In genomic region chr5:172768098-172768572, GRCh38 we compare ENCODE assay signal across 9 cellular contexts. TPM values are rescaled to one million over a fixed set of nuclear protein-coding genes. Genes with fewer than 3 reads are reported as not detected.
A peak's percentile ranks its signal among the peaks of the same experiment; 100 is the strongest.
DNase-seq lines count a peak whose midpoint lies in the region; ATAC-seq and TF ChIP-seq lines count a peak whose summit lies in the region.
"Had no signal": no experiment of that assay in that cellular context is flagged by ENCODE, and none has a peak within 500 bp of the region (broad histone marks: within the 10 kb centered on the region; RNA-seq: fewer than 3 reads in every experiment).

No MANE protein-coding gene starts in this region.

- H3K27ac Mint-ChIP-seq in naive thymus-derived CD4-positive, alpha-beta T cell, result peak overlapping the region in 8 of 9 donors; percentile 97 to 100 (median 98)

- peak; percentile 10 to 30 for TF ChIP-seq POLR2A in heart left ventricle (IDR thresholded peaks at IDR 0.05)

- TF ChIP-seq CTCF in heart left ventricle (IDR thresholded peaks at IDR 0.05) (no peak), upper lobe of right lung (IDR thresholded peaks at IDR 0.05) (no peak)

- no peaks in the 10 kb centered on the region for H3K9me3 ChIP-seq in heart left ventricle
- H3K9me3 ChIP-seq in effector memory CD4-positive, alpha-beta T cell (ENCODE audit: control insufficient read depth, low read length), result no peaks in the 10 kb centered on the region
- no peaks in the 10 kb centered on the region for H3K9me3 ChIP-seq in naive thymus-derived CD4-positive, alpha-beta T cell (ENCODE audit: control insufficient read depth in 2 of 3, low read length in 3 of 3)
- H3K9me3 ChIP-seq in upper lobe of right lung, result no peaks in the 10 kb centered on the region

- POLR2A ChIA-PET in naive thymus-derived CD4-positive, alpha-beta T cell (lab: Charles Lee), result interaction anchor here (1.0 kb wide), 1 partner anchor 9 kb away, joined by 3 read pairs; no protein-coding TSS in a partner anchor

- ATAC-seq in heart left ventricle (no peak), upper lobe of right lung (no peak)
- ATAC-seq in naive thymus-derived CD4-positive, alpha-beta T cell, result no peak

- H3K4me3 Mint-ChIP-seq in naive thymus-derived CD4-positive, alpha-beta T cell, result peak overlapping the region in 8 of 10 donors; percentile 33 to 94 (median 90)

- peak overlapping the region; percentile 95 to 100 (median 100) for H3K27ac ChIP-seq in heart left ventricle
- peak overlapping the region; percentile 100 for H3K27ac ChIP-seq in effector memory CD4-positive, alpha-beta T cell (ENCODE audit: insufficient read depth, low read length, poor library complexity, severe bottlenecking)
- no peak overlapping the region for H3K27ac ChIP-seq in naive thymus-derived CD4-positive, alpha-beta T cell (ENCODE audit: low read depth, low read length)
- H3K27ac ChIP-seq in upper lobe of right lung, result peak overlapping the region; percentile 99

- H3K36me3 ChIP-seq in heart left ventricle, result peaks cover 20 to 36% (median 29%) of the 10 kb centered on the region in 9 donors
- H3K36me3 ChIP-seq in effector memory CD4-positive, alpha-beta T cell (ENCODE audit: control insufficient read depth, insufficient read depth, low read length), result peaks cover 24% of the 10 kb centered on the region
- peaks cover 4 to 19% (median 12%) of the 10 kb centered on the region in 3 experiments for H3K36me3 ChIP-seq in naive thymus-derived CD4-positive, alpha-beta T cell (ENCODE audit: control insufficient read depth in 2 of 3, insufficient read depth in 3 of 3, low read length in 3 of 3)
- peaks cover 35% of the 10 kb centered on the region for H3K36me3 ChIP-seq in upper lobe of right lung

- H3K27me3 Mint-ChIP-seq in naive thymus-derived CD4-positive, alpha-beta T cell, result no peaks in the 10 kb centered on the region

- DNase-seq in heart left ventricle (no peak), cardiac septum (ENCODE audit: low spot score) (no peak), upper lobe of right lung (no peak), DMS53 treated with DMSO at 0.1 percent for 48 hours (lab: John Stamatoyannopoulos, UW; ENCODE audit: unreplicated experiment) (no peak), AML-193 (lab: John Stamatoyannopoulos, UW) (no peak), occipital lobe (lab: John Stamatoyannopoulos, UW) (no peak)
- no peak for DNase-seq in effector memory CD4-positive, alpha-beta T cell
- peak in 2 of 9 donors; percentile 15 to 45 for DNase-seq in naive thymus-derived CD4-positive, alpha-beta T cell
- DNase-seq: anterior cingulate cortex had no signal

- CTCF ChIA-PET in naive thymus-derived CD4-positive, alpha-beta T cell (lab: Charles Lee), result no interaction called here

- peaks cover 3 to 71% (median 37%) of the 10 kb centered on the region in 12 donors for H3K4me1 ChIP-seq in heart left ventricle
- peaks cover 50% of the 10 kb centered on the region for H3K4me1 ChIP-seq in effector memory CD4-positive, alpha-beta T cell (ENCODE audit: control insufficient read depth, insufficient read depth, low read length, poor library complexity, severe bottlenecking)
- H3K4me1 ChIP-seq in naive thymus-derived CD4-positive, alpha-beta T cell (ENCODE audit: control insufficient read depth in 2 of 2, insufficient read depth in 2 of 2, low read length in 2 of 2), result peaks cover 32 to 43% of the 10 kb centered on the region in 2 donors
- peaks cover 29% of the 10 kb centered on the region for H3K4me1 ChIP-seq in upper lobe of right lung

- WGBS in heart left ventricle, 4 donors, result 17 to 34% (median 23%) methylated on average over 5 of the region's 5 CpGs

- H3K27me3 ChIP-seq in heart left ventricle (no peaks in the 10 kb centered on the region), upper lobe of right lung (no peaks in the 10 kb centered on the region)
- no peaks in the 10 kb centered on the region for H3K27me3 ChIP-seq in effector memory CD4-positive, alpha-beta T cell (replicated peaks; ENCODE audit: control insufficient read depth, insufficient read depth, low read length, poor library complexity, severe bottlenecking)
- no peaks in the 10 kb centered on the region for H3K27me3 ChIP-seq in naive thymus-derived CD4-positive, alpha-beta T cell (ENCODE audit: control insufficient read depth in 2 of 2, insufficient read depth in 2 of 2, low read length in 2 of 2)

- intact Hi-C loops in heart left ventricle (cut with DNase I), result loop anchor here in 2 of 10 donors (2.0 to 5.0 kb wide), 2 partner anchors 36 to 135 kb away; no protein-coding TSS in a partner anchor
- intact Hi-C loops in cardiac septum (cut with DNase I), result no loop called here
- intact Hi-C loops in naive thymus-derived CD4-positive, alpha-beta T cell (cut with micrococcal nuclease), result loop anchor here in 1 of 2 donors (5.0 kb wide), 1 partner anchor 1119 kb away; the partner anchor contains the start of gene CPEB4
- intact Hi-C loops in upper lobe of right lung (cut with DNase I), result loop anchor here (5.0 kb wide), 1 partner anchor 51 kb away; no protein-coding TSS in a partner anchor

- peaks cover 12 to 75% (median 61%) of the 10 kb centered on the region in 7 donors for H3K4me1 Mint-ChIP-seq in naive thymus-derived CD4-positive, alpha-beta T cell

- H3K4me3 ChIP-seq in heart left ventricle (peak overlapping the region; percentile 66 to 98 (median 88)), upper lobe of right lung (peak overlapping the region; percentile 84)
- peak overlapping the region; percentile 55 for H3K4me3 ChIP-seq in effector memory CD4-positive, alpha-beta T cell (ENCODE audit: insufficient read depth, low read depth, low read length, poor library complexity, severe bottlenecking)
- H3K4me3 ChIP-seq in naive thymus-derived CD4-positive, alpha-beta T cell (ENCODE audit: low read length), result no peak overlapping the region

- peaks cover 0 to 31% (median 0%) of the 10 kb centered on the region in 11 donors for H3K9me3 Mint-ChIP-seq in naive thymus-derived CD4-positive, alpha-beta T cell

- H3K36me3 Mint-ChIP-seq in naive thymus-derived CD4-positive, alpha-beta T cell, result peaks cover 0 to 20% (median 17%) of the 10 kb centered on the region in 5 donors

RNA-seq across cellular contexts. Expression of gene DUSP1, which starts 2.9 kb away (rescaled TPM):
- total RNA-seq in heart left ventricle (100 to 1,000 TPM in 4 of 9 donors, 10 to 100 TPM in 5; 39.9 to 335 (median 78.2) TPM), cardiac septum (49.9 TPM), upper lobe of right lung (382 TPM), occipital lobe (54.1 TPM)
- 100 to 1,000 TPM in 1 of 2 donors, 10 to 100 TPM in 1; 24.3 to 116 TPM for polyA plus RNA-seq in heart left ventricle
- total RNA-seq in naive thymus-derived CD4-positive, alpha-beta T cell, result 1,000 to 10,000 TPM in 2 of 5 experiments, 10 to 100 TPM in 2, 1 to 10 TPM in 1; 5.4 to 2,522 (median 40.7) TPM
- polyA plus RNA-seq in naive thymus-derived CD4-positive, alpha-beta T cell, result 10 to 100 TPM; 53.5 to 81.3 TPM
